12 cellular contexts compared by ENCODE assay signal in genomic region chr16:87543436-87544191, GRCh38. TPM values are rescaled to one million over a fixed set of nuclear protein-coding genes. Genes with fewer than 3 reads are reported as not detected.
A peak's percentile ranks its signal among the peaks of the same experiment; 100 is the strongest.
DNase-seq lines count a peak whose midpoint lies in the region; ATAC-seq and TF ChIP-seq lines count a peak whose summit lies in the region.
"Had no signal": no experiment of that assay in that cellular context is flagged by ENCODE, and none has a peak within 500 bp of the region (broad histone marks: within the 10 kb centered on the region; RNA-seq: fewer than 3 reads in every experiment).

No MANE protein-coding gene starts in this region.

- no peaks in the 10 kb centered on the region for H4K20me1 ChIP-seq in SK-N-SH (ENCODE audit: insufficient read depth)

- no peak overlapping the region for H3K4me3 ChIP-seq in SK-N-SH (ENCODE audit: low read depth in 2 of 2, low read length in 1 of 2)
- no peak overlapping the region for H3K4me3 ChIP-seq in HAP-1

- POLR2A ChIA-PET in SK-N-SH (lab: Yijun Ruan, JAX) = no interaction called here
- POLR2A ChIA-PET in activated CD4-positive, alpha-beta memory T cell treated with anti-CD3 and anti-CD28 coated beads, Interleukin-2, amount 10 ng/mL, durations not matched to agents 7 days and 5 days (lab: Charles Lee) = no interaction called here

- H3K27ac Mint-ChIP-seq in activated CD4-positive, alpha-beta memory T cell treated with anti-CD3 and anti-CD28 coated beads, Interleukin-2, amount 10 ng/mL, durations not matched to agents 7 days and 5 days = no peak overlapping the region
- H3K27ac Mint-ChIP-seq: HFFc6 had no signal

- no peaks in the 10 kb centered on the region for H3F3A ChIP-seq in SK-N-SH (replicated peaks; ENCODE audit: insufficient read depth)

- H3K79me2 ChIP-seq in SK-N-SH (ENCODE audit: insufficient read depth) = no peaks in the 10 kb centered on the region

- peaks cover 4% of the 10 kb centered on the region for H3K9me3 Mint-ChIP-seq in activated CD4-positive, alpha-beta memory T cell treated with anti-CD3 and anti-CD28 coated beads, Interleukin-2, amount 10 ng/mL, durations not matched to agents 7 days and 5 days

- H3K36me3 Mint-ChIP-seq in activated CD4-positive, alpha-beta memory T cell treated with anti-CD3 and anti-CD28 coated beads, Interleukin-2, amount 10 ng/mL, durations not matched to agents 7 days and 5 days (ENCODE audit: low read depth) = no peaks in the 10 kb centered on the region

- WGBS in SK-N-SH (ENCODE audit: low lambda C conversion rate) = 80% methylated on average over 23 of the region's 28 CpGs

- in situ Hi-C loops in GM13977 (cut with MboI; ENCODE audit: low pct_unique_long_range_greater_than_20kb, low sequenced_read_pairs, unreplicated experiment) = no loop called here
- in situ Hi-C loops in HAP-1 (cut with MboI; ENCODE audit: low sequenced_read_pairs) = no loop called here

- ATAC-seq in SK-N-SH treated with all-trans-retinoic acid at 6 μM for 48 hours = no peak
- ATAC-seq in HG03565 (IDR thresholded peaks at IDR 0.05; ENCODE audit: unreplicated experiment) = no peak
- ATAC-seq in GM18873 (IDR thresholded peaks at IDR 0.05; ENCODE audit: low FRiP score, unreplicated experiment) = no peak

- no peaks in the 10 kb centered on the region for H3K9me3 ChIP-seq in SK-N-SH
- no peaks in the 10 kb centered on the region for H3K9me3 ChIP-seq in HAP-1

- DNase-seq in SK-N-SH (no peak), GM13977 (ENCODE audit: low spot score) (no peak), hepatic stellate cell (ENCODE audit: low spot score) (peak; percentile 44), HAP-1 (ENCODE audit: low spot score in 2 of 2) (no peak)
- DNase-seq in activated CD4-positive, alpha-beta memory T cell treated with anti-CD3 and anti-CD28 coated beads, Interleukin-2, amount 10 ng/mL, durations not matched to agents 7 days and 5 days = peak; percentile 17
- DNase-seq: 8988T, HFFc6, NCI-H2029 treated with DMSO at 0.1 percent for 48 hours, SIG-M5 had no signal

- H2AFZ ChIP-seq in SK-N-SH (ENCODE audit: low read depth) = no peak overlapping the region

- no peak overlapping the region for H3K27ac ChIP-seq in SK-N-SH (ENCODE audit: low read depth in 2 of 2, low read length in 1 of 2)

- H3K27me3 Mint-ChIP-seq in activated CD4-positive, alpha-beta memory T cell treated with anti-CD3 and anti-CD28 coated beads, Interleukin-2, amount 10 ng/mL, durations not matched to agents 7 days and 5 days = peaks cover 22% of the 10 kb centered on the region

- CTCF ChIA-PET in SK-N-SH (lab: Yijun Ruan, JAX) = interaction anchor here (0.6 to 2.5 kb wide), 4 partner anchors 28 to 366 kb away, joined by 3 to 10 read pairs (median 7); no protein-coding TSS in a partner anchor
- CTCF ChIA-PET in activated CD4-positive, alpha-beta memory T cell treated with anti-CD3 and anti-CD28 coated beads, Interleukin-2, amount 10 ng/mL, durations not matched to agents 7 days and 5 days (lab: Charles Lee) = no interaction called here

- TF ChIP-seq EP300 in SK-N-SH (IDR thresholded peaks at IDR 0.05; ENCODE audit: borderline replicate concordance in 1 of 2, low read depth in 1 of 2, low read length in 1 of 2) = no peak

- H3K36me3 ChIP-seq in SK-N-SH (replicated peaks in 1 of 2; ENCODE audit: control insufficient read depth in 1 of 2, insufficient read depth in 2 of 2, low read length in 1 of 2) (no peaks in the 10 kb centered on the region), HAP-1 (replicated peaks) (no peaks in the 10 kb centered on the region)

- H3K27me3 ChIP-seq in SK-N-SH (ENCODE audit: insufficient read depth) = peaks cover under 1% of the 10 kb centered on the region; the same call in 1 of the 2 replicates
- peaks cover 50% of the 10 kb centered on the region for H3K27me3 ChIP-seq in HAP-1 (ENCODE audit: low read depth)

- H3K4me3 Mint-ChIP-seq in activated CD4-positive, alpha-beta memory T cell treated with anti-CD3 and anti-CD28 coated beads, Interleukin-2, amount 10 ng/mL, durations not matched to agents 7 days and 5 days = no peak overlapping the region
- H3K4me3 Mint-ChIP-seq: HFFc6 had no signal

- peaks cover 7% of the 10 kb centered on the region for H3K4me1 Mint-ChIP-seq in activated CD4-positive, alpha-beta memory T cell treated with anti-CD3 and anti-CD28 coated beads, Interleukin-2, amount 10 ng/mL, durations not matched to agents 7 days and 5 days

- H3K4me1 ChIP-seq in SK-N-SH (ENCODE audit: control insufficient read depth in 1 of 2, insufficient read depth in 2 of 2, low read depth in 1 of 2, low read length in 1 of 2) (no peaks in the 10 kb centered on the region; a peak in 1 of 4 replicates), HAP-1 (no peaks in the 10 kb centered on the region)

- peak; percentile 18; the same call in 1 of the 2 replicates for TF ChIP-seq RAD21 in SK-N-SH (IDR thresholded peaks at IDR 0.05; ENCODE audit: low read length)

- H3K9ac ChIP-seq in SK-N-SH = no peak overlapping the region

- H3K4me2 ChIP-seq in SK-N-SH = no peak overlapping the region

- no peaks in the 10 kb centered on the region for H3K9me2 ChIP-seq in SK-N-SH

- TF ChIP-seq CTCF in SK-N-SH (IDR thresholded peaks at IDR 0.05) (0 out of 2 replicates have a peak, but pooled peaks have one; percentile 7), GM13977 (IDR thresholded peaks at IDR 0.05; ENCODE audit: extremely low read depth, insufficient read depth, missing control alignments) (peak; percentile 23)

TF ChIP-seq in SK-N-SH, 30 proteins besides CTCF, POLR2A, EP300 and RAD21:
- TF ChIP-seq FOXJ3 (CRISPR knock-in tag; IDR thresholded peaks at IDR 0.05) (no peak), PBX3 (IDR thresholded peaks at IDR 0.05) (no peak), POLR2AphosphoS5 (IDR thresholded peaks at IDR 0.05; ENCODE audit: low read depth, low read length) (no peak), MEF2A (IDR thresholded peaks at IDR 0.05; ENCODE audit: borderline replicate concordance, low read depth) (no peak), FOXM1 (IDR thresholded peaks at IDR 0.05; ENCODE audit: low read depth) (no peak), FOSL2 (IDR thresholded peaks at IDR 0.05; ENCODE audit: borderline replicate concordance, low read depth) (no peak), NRF1 (IDR thresholded peaks at IDR 0.05; ENCODE audit: low read depth, low read length) (no peak), RXRA (IDR thresholded peaks at IDR 0.05; ENCODE audit: borderline replicate concordance, low read depth) (no peak), RFX5 (IDR thresholded peaks at IDR 0.05; ENCODE audit: low read length) (no peak)

TF ChIP-seq in SK-N-SH treated with all-trans-retinoic acid at 6 μM for 48 hours, 23 proteins besides CTCF, POLR2A, EP300 and RAD21 (continues in another document):
- TF ChIP-seq ZNF8 (CRISPR knock-in tag; IDR thresholded peaks at IDR 0.05) (no peak), ZNF70 (CRISPR knock-in tag; IDR thresholded peaks at IDR 0.05) (no peak), CSRNP3 (CRISPR knock-in tag; IDR thresholded peaks at IDR 0.05) (no peak), SNAI2 (CRISPR knock-in tag; IDR thresholded peaks at IDR 0.05) (no peak), ZFP30 (CRISPR knock-in tag; IDR thresholded peaks at IDR 0.05) (no peak), RARB (CRISPR knock-in tag; IDR thresholded peaks at IDR 0.05) (no peak), POU6F1 (CRISPR knock-in tag; IDR thresholded peaks at IDR 0.05; ENCODE audit: borderline replicate concordance, low read depth) (no peak)

RNA-seq across cellular contexts. Expression of gene ZCCHC14, which starts 50.8 kb away (rescaled TPM):
- polyA plus RNA-seq in SK-N-SH (2012; rRNA removed) = 5.6 and 5.7 TPM in 2 replicates
- 5.4 and 5.9 TPM in 2 replicates for polyA plus RNA-seq in SK-N-SH (2012; cell fraction: cytosol; rRNA removed)
- 22.8 and 27.5 TPM in 2 replicates for polyA plus RNA-seq in SK-N-SH (2012; cell fraction: nucleus; rRNA removed)
- total RNA-seq in activated CD4-positive, alpha-beta memory T cell treated with anti-CD3 and anti-CD28 coated beads, Interleukin-2, amount 10 ng/mL, durations not matched to agents 7 days and 5 days = 1 to 10 TPM; 4.2 to 5.0 TPM

RNA-seq across cellular contexts. Expression of gene JPH3, which starts 58.7 kb away (rescaled TPM):
- 0.25 and 0.26 TPM in 2 replicates for polyA plus RNA-seq in SK-N-SH (2012; rRNA removed)
- polyA plus RNA-seq in SK-N-SH (2012; cell fraction: cytosol; rRNA removed) = 0.19 and 0.66 TPM in 2 replicates
- 0.15 and 0.20 TPM in 2 replicates for polyA plus RNA-seq in SK-N-SH (2012; cell fraction: nucleus; rRNA removed)
- total RNA-seq in activated CD4-positive, alpha-beta memory T cell treated with anti-CD3 and anti-CD28 coated beads, Interleukin-2, amount 10 ng/mL, durations not matched to agents 7 days and 5 days = not detected
- total RNA-seq: HFFc6 had no signal

Comparison
In these comparisons a context has a peak if more than half of its experiments do, and no peak if none do; other contexts are left out.
1. DNase-seq: peak in activated CD4-positive, alpha-beta memory T cell treated with anti-CD3 and anti-CD28 coated beads, Interleukin-2, amount 10 ng/mL, durations not matched to agents 7 days and 5 days (single experiment) and hepatic stellate cell (single experiment); none in SK-N-SH (single experiment), GM13977 (single experiment) and HAP-1 (0 of 2).